Comparison of ENCODE assay signal across 25 cellular contexts in genomic region chr7:144133307-144133706, GRCh38. TPM values are rescaled to one million over a fixed set of nuclear protein-coding genes. Genes with fewer than 3 reads are reported as not detected.
"Had no signal": no experiment of that assay in that cellular context is flagged by ENCODE, and none has a peak within 500 bp of the region (broad histone marks: within the 10 kb centered on the region; RNA-seq: fewer than 3 reads in every experiment).

No MANE protein-coding gene starts in this region.

- H3K27ac ChIP-seq: HL-60, KMS-11, SJCRH30 had no signal

- DNase-seq: IMR-90, Kasumi-1, MM.1S, NCI-H1092 treated with DMSO at 0.1 percent for 48 hours, NCI-H1436, NCI-H187, NCI-H2029, NCI-H2081 treated with DMSO at 0.1 percent for 48 hours, NCI-H2171, NCI-H226, NCI-H446, NCI-H510A, NCI-H524 treated with DMSO at 0.1 percent for 48 hours, NCI-H69, NCI-H774, PC-3, SHP77 treated with DMSO at 0.1 percent for 48 hours, SJCRH30 had no signal

- ATAC-seq: Panc1, PC-3, Right ventricle myocardium inferior, SK-N-SH treated with all-trans-retinoic acid at 6 μM for 48 hours had no signal

RNA-seq across cellular contexts. Expression of gene OR2A14, which starts 10.3 kb away (rescaled TPM):
- total RNA-seq: IMR-90, M059J, OCI-LY7, PC-3, Right ventricle myocardium inferior, SJCRH30 had no signal

RNA-seq across cellular contexts. Expression of gene OR2A2, which starts 23.9 kb away (rescaled TPM):
- total RNA-seq: IMR-90, M059J, OCI-LY7, PC-3, Right ventricle myocardium inferior, SJCRH30 had no signal

RNA-seq across cellular contexts. Expression of gene OR2A12, which starts 47.2 kb away (rescaled TPM):
- total RNA-seq: IMR-90, M059J, OCI-LY7, PC-3, Right ventricle myocardium inferior, SJCRH30 had no signal

RNA-seq across cellular contexts. Expression of gene CTAGE4, which starts 50.0 kb away (rescaled TPM):
- total RNA-seq: IMR-90, OCI-LY7, SJCRH30 had no signal
